ENCODE assay signal across 9 cellular contexts in genomic region chr3:175149675-175150074, GRCh38.
A peak's percentile ranks its signal among the peaks of the same experiment; 100 is the strongest.
DNase-seq lines count a peak whose midpoint lies in the region; ATAC-seq and TF ChIP-seq lines count a peak whose summit lies in the region.
"Had no signal": no experiment of that assay in that cellular context is flagged by ENCODE, and none has a peak within 500 bp of the region (broad histone marks: within the 10 kb centered on the region; RNA-seq: fewer than 3 reads in every experiment).

No MANE protein-coding gene starts in this region.

- no peaks in the 10 kb centered on the region for H3K27me3 Mint-ChIP-seq in CD14-positive monocyte (ENCODE audit: low read depth in 3 of 3)
- H3K27me3 Mint-ChIP-seq in T-helper 2 cell treated with Interferon-gamma antibody and Interleukin-4, amounts not matched to agents 5 μg/mL and 100 μg/mL, for 36 hours (ENCODE audit: low read depth) = no peaks in the 10 kb centered on the region

- H3K9me3 Mint-ChIP-seq in CD14-positive monocyte = peaks cover 0 to 5% (median 0%) of the 10 kb centered on the region in 7 donors
- H3K9me3 Mint-ChIP-seq in T-helper 2 cell treated with Interferon-gamma antibody and Interleukin-4, amounts not matched to agents 5 μg/mL and 100 μg/mL, for 36 hours = peaks cover 5% of the 10 kb centered on the region

- H3K36me3 Mint-ChIP-seq in CD14-positive monocyte = no peaks in the 10 kb centered on the region
- no peaks in the 10 kb centered on the region for H3K36me3 Mint-ChIP-seq in T-helper 2 cell treated with Interferon-gamma antibody and Interleukin-4, amounts not matched to agents 5 μg/mL and 100 μg/mL, for 36 hours (ENCODE audit: low read depth)

- H3K4me1 Mint-ChIP-seq in CD14-positive monocyte = no peaks in the 10 kb centered on the region
- no peaks in the 10 kb centered on the region for H3K4me1 Mint-ChIP-seq in T-helper 2 cell treated with Interferon-gamma antibody and Interleukin-4, amounts not matched to agents 5 μg/mL and 100 μg/mL, for 36 hours (ENCODE audit: low read depth)

- DNase-seq in NCI-H774 (lab: John Stamatoyannopoulos, UW) (peak; percentile 99), myocyte (ENCODE audit: low read depth) (peak; percentile 97), CD14-positive monocyte (ENCODE audit: low spot score) (no peak), retina (no peak)
- no peak for DNase-seq in T-helper 2 cell treated with Interferon-gamma antibody and Interleukin-4, amounts not matched to agents 5 μg/mL and 100 μg/mL, for 36 hours (ENCODE audit: low spot score)
- DNase-seq in stimulated activated CD4-positive, alpha-beta T cell treated with anti-CD3 and anti-CD28 coated beads, Interleukin-12 subunit alpha, Interleukin-12 subunit beta, amount 100 ng/mL, for 4 hours = no peak
- DNase-seq: stimulated activated CD4-positive, alpha-beta T cell treated with anti-CD3 and anti-CD28 coated beads, Interleukin-15, amount 100 ng/mL, for 24 hours had no signal

- peak; percentile 54 for ATAC-seq in GM19328 (IDR thresholded peaks at IDR 0.05; ENCODE audit: unreplicated experiment)
- ATAC-seq in HG03565 (IDR thresholded peaks at IDR 0.05; ENCODE audit: unreplicated experiment) = peak; percentile 79

- no peak overlapping the region for H3K4me3 Mint-ChIP-seq in CD14-positive monocyte
- no peak overlapping the region for H3K4me3 Mint-ChIP-seq in T-helper 2 cell treated with Interferon-gamma antibody and Interleukin-4, amounts not matched to agents 5 μg/mL and 100 μg/mL, for 36 hours

- intact Hi-C loops in CD14-positive monocyte (cut with micrococcal nuclease) = no loop called here

- no peak for TF ChIP-seq CTCF in CD14-positive monocyte (IDR thresholded peaks at IDR 0.05)

- H3K27ac Mint-ChIP-seq in CD14-positive monocyte = no peak overlapping the region
- no peak overlapping the region for H3K27ac Mint-ChIP-seq in T-helper 2 cell treated with Interferon-gamma antibody and Interleukin-4, amounts not matched to agents 5 μg/mL and 100 μg/mL, for 36 hours

Comparison
In these comparisons a context has a peak if more than half of its experiments do, and no peak if none do; other contexts are left out.
1. DNase-seq: peak in NCI-H774 (single experiment) and myocyte (single experiment); none in CD14-positive monocyte (single experiment), T-helper 2 cell treated with Interferon-gamma antibody and Interleukin-4, amounts not matched to agents 5 μg/mL and 100 μg/mL, for 36 hours (single experiment), retina (single experiment) and stimulated activated CD4-positive, alpha-beta T cell treated with anti-CD3 and anti-CD28 coated beads, Interleukin-12 subunit alpha, Interleukin-12 subunit beta, amount 100 ng/mL, for 4 hours (single experiment).